ENCODE assay signal across 25 cellular contexts in genomic region chr2:1633092-1633721, GRCh38.
DNase-seq lines count a peak whose midpoint lies in the region; ATAC-seq and TF ChIP-seq lines count a peak whose summit lies in the region.
"Had no signal": no experiment of that assay in that cellular context is flagged by ENCODE, and none has a peak within 500 bp of the region (broad histone marks: within the 10 kb centered on the region; RNA-seq: fewer than 3 reads in every experiment).

No MANE protein-coding gene starts in this region.

- H3K36me3 Mint-ChIP-seq in MCF 10A (ENCODE audit: insufficient read depth, unreplicated experiment), result peaks cover 69% of the 10 kb centered on the region

- peak overlapping the region; percentile 7 for H3K27ac Mint-ChIP-seq in MCF 10A (ENCODE audit: low read depth, unreplicated experiment)
- H3K27ac Mint-ChIP-seq: CD4-positive, alpha-beta T cell had no signal

- 69% methylated on average over 17 of the region's 18 CpGs for WGBS in hepatocyte (ENCODE audit: low lambda C conversion rate, missing lambda C conversion rate)
- WGBS in prostate gland, result 77% methylated on average over 18 of the region's 18 CpGs

- no peaks in the 10 kb centered on the region for H3K79me2 ChIP-seq in hepatocyte

- H2AFZ ChIP-seq in hepatocyte, result no peak overlapping the region

- no TSS peak for BruUV-seq in MCF 10A (replicated peaks; lab: Mats Ljungman, UMichigan)

- H3K36me3 ChIP-seq in breast epithelium (no peaks in the 10 kb centered on the region), SJSA1 (peaks cover 71% of the 10 kb centered on the region), hepatocyte (replicated peaks; ENCODE audit: insufficient read depth, low read depth) (no peaks in the 10 kb centered on the region), prostate gland (no peaks in the 10 kb centered on the region)
- H3K36me3 ChIP-seq: HAP-1 had no signal

- TF ChIP-seq POLR2A in breast epithelium (IDR thresholded peaks at IDR 0.05) (no peak), prostate gland (IDR thresholded peaks at IDR 0.05) (no peak)

- H3K9me2 ChIP-seq in hepatocyte (replicated peaks; ENCODE audit: insufficient read depth), result no peaks in the 10 kb centered on the region

- no peaks in the 10 kb centered on the region for H4K20me1 ChIP-seq in hepatocyte (ENCODE audit: insufficient read depth, poor library complexity, severe bottlenecking)

- TF ChIP-seq CTCF in MCF 10A (IDR thresholded peaks at IDR 0.05; ENCODE audit: unreplicated experiment), result no peak
- no peak for TF ChIP-seq CTCF in breast epithelium (IDR thresholded peaks at IDR 0.05)
- no peak for TF ChIP-seq CTCF in hepatocyte (IDR thresholded peaks at IDR 0.05; ENCODE audit: poor library complexity)
- TF ChIP-seq CTCF in prostate gland (IDR thresholded peaks at IDR 0.05), result no peak

- CTCF ChIA-PET in MCF 10A (lab: Yijun Ruan, JAX), result interaction anchor here (0.6 to 0.8 kb wide), 3 partner anchors 8 to 101 kb away, joined by 3 to 4 read pairs (median 3); no protein-coding TSS in a partner anchor

- no peaks in the 10 kb centered on the region for H3K27me3 ChIP-seq in breast epithelium
- no peaks in the 10 kb centered on the region for H3K27me3 ChIP-seq in SJSA1 (replicated peaks)
- no peaks in the 10 kb centered on the region for H3K27me3 ChIP-seq in hepatocyte
- H3K27me3 ChIP-seq in prostate gland (replicated peaks; ENCODE audit: insufficient read depth), result no peaks in the 10 kb centered on the region

- H3K4me1 Mint-ChIP-seq in MCF 10A (ENCODE audit: insufficient read depth, unreplicated experiment), result peaks cover 33% of the 10 kb centered on the region

- POLR2A ChIA-PET in MCF 10A (lab: Yijun Ruan, JAX), result interaction anchor here (0.6 to 1.8 kb wide), 2 partner anchors 9 to 31 kb away, joined by 3 to 4 read pairs; no protein-coding TSS in a partner anchor

- peak overlapping the region; percentile 19 for H3K4me2 ChIP-seq in hepatocyte

- H3K27ac ChIP-seq in breast epithelium (no peak overlapping the region), SJSA1 (peak overlapping the region; percentile 96), hepatocyte (peak overlapping the region; percentile 80), prostate gland (peak overlapping the region; percentile 77 to 79)

- H3K4me1 ChIP-seq in breast epithelium (no peaks in the 10 kb centered on the region), SJSA1 (replicated peaks) (peaks cover 71% of the 10 kb centered on the region), hepatocyte (ENCODE audit: insufficient read depth) (peaks cover 19% of the 10 kb centered on the region), prostate gland (replicated peaks) (peaks cover 16% of the 10 kb centered on the region)
- H3K4me1 ChIP-seq: HAP-1 had no signal

- no peaks in the 10 kb centered on the region for H3K27me3 Mint-ChIP-seq in MCF 10A (ENCODE audit: insufficient read depth, unreplicated experiment)
- H3K27me3 Mint-ChIP-seq: CD4-positive, alpha-beta T cell had no signal

- intact Hi-C loops in MCF 10A (cut with micrococcal nuclease) (no loop called here), breast epithelium (cut with DNase I; ENCODE audit: low total_unique reads) (no loop called here), prostate gland (cut with DNase I) (no loop called here), sciatic nerve (cut with DNase I) (no loop called here)

- ATAC-seq in sciatic nerve, result no peak
- ATAC-seq: K562, left cardiac atrium had no signal

- DNase-seq in MCF 10A (ENCODE audit: unreplicated experiment) (no peak), breast epithelium (ENCODE audit: low spot score in 2 of 2) (no peak), SJSA1 (ENCODE audit: low read depth in 1 of 2, low spot score in 2 of 2) (no peak), hepatocyte (ENCODE audit: low spot score) (peak; percentile 50), prostate gland (ENCODE audit: low spot score) (no peak), NCI-H2196 treated with DMSO at 0.1 percent for 48 hours (lab: John Stamatoyannopoulos, UW; ENCODE audit: unreplicated experiment) (no peak), sciatic nerve (ENCODE audit: low spot score) (no peak)
- no peak for DNase-seq in stimulated activated CD4-positive, alpha-beta T cell treated with anti-CD3 and anti-CD28 coated beads, Interleukin-2, amount 100 ng/mL, for 48 hours
- DNase-seq: activated CD4-positive, alpha-beta T cell treated with anti-CD3 and anti-CD28 coated beads for 48 hours; activated gamma-delta T cell treated with Interleukin-2 at 50 U/mL for 16 hours; activated T-cell treated with anti-CD3 and anti-CD28 coated beads, Interleukin-2, amount 50 U/mL, for 1 hour; CD4-positive, alpha-beta T cell; foreskin melanocyte; left cardiac atrium; mesendoderm; MM.1S; NCI-H1436; NCI-H2081 treated with DMSO at 0.1 percent for 48 hours; NCI-H446 treated with DMSO at 0.1 percent for 48 hours; NCI-H82; occipital lobe; small intestine; trophoblast cell had no signal

- H3K9me3 Mint-ChIP-seq in MCF 10A (ENCODE audit: unreplicated experiment), result no peaks in the 10 kb centered on the region
- H3K9me3 Mint-ChIP-seq: CD4-positive, alpha-beta T cell had no signal

- H3K9me3 ChIP-seq in breast epithelium (no peaks in the 10 kb centered on the region), SJSA1 (replicated peaks) (peaks cover 5% of the 10 kb centered on the region; the same call in 1 of the 2 replicates), hepatocyte (ENCODE audit: low read depth) (no peaks in the 10 kb centered on the region), prostate gland (no peaks in the 10 kb centered on the region)
- H3K9me3 ChIP-seq: HAP-1 had no signal

- no peak overlapping the region for H3K4me3 ChIP-seq in breast epithelium
- no peak overlapping the region for H3K4me3 ChIP-seq in SJSA1
- H3K4me3 ChIP-seq in hepatocyte, result no peak overlapping the region
- H3K4me3 ChIP-seq in prostate gland, result no peak overlapping the region
- H3K4me3 ChIP-seq: HAP-1, K562 had no signal

- H3K4me3 Mint-ChIP-seq in MCF 10A (ENCODE audit: unreplicated experiment), result no peak overlapping the region
- H3K4me3 Mint-ChIP-seq: CD4-positive, alpha-beta T cell had no signal

Comparison
In these comparisons a context has a peak if more than half of its experiments do, and no peak if none do; other contexts are left out.
1. H3K27ac ChIP-seq: peak in SJSA1 (single experiment), hepatocyte (single experiment) and prostate gland (2 of 2); none in breast epithelium (0 of 2).